Comparison of ENCODE assay signal across 8 cellular contexts in the genomic region with DNA sequence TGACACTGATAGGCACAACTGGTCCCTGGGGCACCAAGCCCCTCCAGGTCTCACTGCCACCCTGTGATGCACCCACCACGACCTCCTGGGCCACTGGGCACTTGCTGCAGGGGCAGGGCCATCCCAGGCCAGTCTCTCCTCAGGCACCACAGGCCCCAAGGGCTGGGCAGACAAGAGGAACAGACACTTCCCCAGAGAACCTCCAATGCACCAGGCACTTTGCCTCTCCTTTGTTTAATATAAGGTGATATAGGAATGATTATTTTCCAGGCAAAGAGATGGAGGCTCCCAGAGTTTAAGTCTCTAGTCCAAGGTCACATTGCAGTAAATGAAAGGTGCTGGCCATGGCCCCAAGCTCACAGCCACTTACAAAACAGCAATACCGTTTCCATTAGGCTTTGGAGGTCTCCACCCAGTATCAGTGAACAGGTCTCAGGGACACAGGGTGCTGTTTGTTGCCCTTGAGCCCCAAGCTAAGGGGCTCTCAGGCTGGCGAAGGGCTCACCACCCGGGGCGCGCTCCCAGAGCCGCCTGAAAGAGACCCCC. TPM values are rescaled to one million over a fixed set of nuclear protein-coding genes. Genes with fewer than 3 reads are reported as not detected.
DNase-seq lines count a peak whose midpoint lies in the region; ATAC-seq, FAIRE-seq and TF ChIP-seq lines count a peak whose summit lies in the region.

No MANE protein-coding gene starts in this region.

- peak overlapping the region; percentile 96 to 97 for H2BK12ac ChIP-seq in mesenchymal stem cell (ENCODE audit: low read length in 2 of 2)

- WGBS in GM12878 (ENCODE audit: insufficient coverage, insufficient replicate concordance, low lambda C conversion rate, missing lambda C conversion rate), result 0% methylated on average over 7 of the region's 7 CpGs
- 55% methylated on average over 7 of the region's 7 CpGs for WGBS in mesenchymal stem cell

- no peak for TF ChIP-seq RAD21 in GM12878 (IDR thresholded peaks at IDR 0.05; ENCODE audit: insufficient read depth, low read depth, low read length)

- TSS peak; percentile 11 for BruUV-seq in GM12878 (replicated peaks; lab: Mats Ljungman, UMichigan)

- peaks cover 0 to 8% of the 10 kb centered on the region in 2 experiments; a peak in 2 of 4 replicates for H3K36me3 ChIP-seq in GM12878 (ENCODE audit: control insufficient read depth in 2 of 2, insufficient read depth in 2 of 2, low read length in 1 of 2)
- H3K36me3 ChIP-seq in mesenchymal stem cell (ENCODE audit: control insufficient read depth in 1 of 2, insufficient read depth in 2 of 2, low read depth in 1 of 2, low read length in 2 of 2), result peaks cover 41 to 52% of the 10 kb centered on the region in 2 experiments

- H3K27ac ChIP-seq in GM12878 (ENCODE audit: control insufficient read depth, insufficient read depth) (peak overlapping the region; percentile 80), mesenchymal stem cell (ENCODE audit: low read length, poor library complexity, severe bottlenecking) (no peak overlapping the region)

- H2BK15ac ChIP-seq in mesenchymal stem cell (ENCODE audit: low read depth, poor library complexity, severe bottlenecking), result peak overlapping the region; percentile 84

- in situ Hi-C loops in GM12878 (cut with MboI), result loop anchor here (25.0 kb wide), 1 partner anchor 1812 kb away; no protein-coding TSS in a partner anchor

- H3K9me3 ChIP-seq in GM12878 (replicated peaks; ENCODE audit: control insufficient read depth, insufficient read depth, low read length) (no peaks in the 10 kb centered on the region), mesenchymal stem cell (ENCODE audit: control insufficient read depth, low read length) (no peaks in the 10 kb centered on the region)

- POLR2A ChIA-PET in GM12878 (lab: Charles Lee), result interaction anchor here (1.1 to 2.1 kb wide), 8 partner anchors 8 to 45 kb away, joined by 3 to 17 read pairs (median 6); no protein-coding TSS in a partner anchor

- peaks cover 11% of the 10 kb centered on the region for H3K79me2 ChIP-seq in GM12878 (ENCODE audit: control insufficient read depth, insufficient read depth, low read length)

- peak overlapping the region; percentile 93 for H2BK120ac ChIP-seq in mesenchymal stem cell (ENCODE audit: low read depth, low read length)

- SMC1A ChIA-PET in GM12878 (lab: Charles Lee; ENCODE audit: uncharacterized antibody, unreplicated experiment), result interaction anchor here (1.8 to 2.5 kb wide), 6 partner anchors 10 to 42 kb away, joined by 6 to 36 read pairs (median 19); no protein-coding TSS in a partner anchor

- TF ChIP-seq EP300 in GM12878 (IDR thresholded peaks at IDR 0.05; ENCODE audit: borderline replicate concordance in 1 of 2, control insufficient read depth in 1 of 2, low read depth in 2 of 2, low read length in 2 of 2), result no peak

- H3K4ac ChIP-seq in mesenchymal stem cell (ENCODE audit: low read depth in 1 of 2, low read length in 2 of 2), result peak overlapping the region; percentile 93

- CTCF ChIA-PET in GM12878 (lab: Yijun Ruan, JAX), result interaction anchor here (0.5 to 10.1 kb wide), 6 partner anchors 8 to 42 kb away, joined by 3 to 181 read pairs (median 14); no protein-coding TSS in a partner anchor

- H2BK5ac ChIP-seq in mesenchymal stem cell (ENCODE audit: low read depth, low read length, poor library complexity, severe bottlenecking), result no peak overlapping the region

- peak overlapping the region; percentile 97 for H4K91ac ChIP-seq in mesenchymal stem cell (ENCODE audit: low read length)

- H3K79me1 ChIP-seq in mesenchymal stem cell (replicated peaks; ENCODE audit: low read length, poor library complexity, severe bottlenecking), result peaks cover 14% of the 10 kb centered on the region

- peak overlapping the region; percentile 95 for H2AK5ac ChIP-seq in mesenchymal stem cell (ENCODE audit: low read length, severe bottlenecking)

- H3K4me3 ChIP-seq in GM12878 (peak overlapping the region; percentile 67; the same call in 1 of the 2 replicates), mesenchymal stem cell (ENCODE audit: insufficient read depth in 1 of 2, low read depth in 1 of 2, low read length in 2 of 2) (peak overlapping the region; percentile 10 to 76)

- intact Hi-C loops in Right ventricle myocardium superior (cut with DNase I) (loop anchor here (5.0 kb wide), 1 partner anchor 42 kb away; no protein-coding TSS in a partner anchor), left cardiac atrium (cut with DNase I) (loop anchor here (1.0 to 10.0 kb wide), 3 partner anchors 42 to 99 kb away; no protein-coding TSS in a partner anchor), GM12878 (cut with micrococcal nuclease; ENCODE audit: unreplicated experiment) (loop anchor here (2.0 kb wide), 1 partner anchor 15 kb away; a partner anchor contains a TSS)

- H4K8ac ChIP-seq in mesenchymal stem cell (ENCODE audit: low read length), result peak overlapping the region; percentile 99

- peak overlapping the region in 1 of 2 experiments; percentile 11 for H3K23ac ChIP-seq in mesenchymal stem cell (ENCODE audit: low read length in 2 of 2)

- H3K27me3 ChIP-seq in GM12878 (replicated peaks in 1 of 2; ENCODE audit: control insufficient read depth in 2 of 2, insufficient read depth in 2 of 2, low read length in 1 of 2) (no peaks in the 10 kb centered on the region), mesenchymal stem cell (ENCODE audit: control insufficient read depth in 1 of 2, insufficient read depth in 1 of 2, low read length in 2 of 2) (no peaks in the 10 kb centered on the region)

- peak; percentile 3 for ATAC-seq in Right ventricle myocardium superior (ENCODE audit: poor library complexity)
- ATAC-seq in left cardiac atrium, result no peak
- peak; percentile 34 for ATAC-seq in GM12878
- no peak for ATAC-seq in GM18868 (IDR thresholded peaks at IDR 0.05; ENCODE audit: unreplicated experiment)

- H3K4me2 ChIP-seq in GM12878 (ENCODE audit: control insufficient read depth, insufficient read depth), result peak overlapping the region; percentile 82
- H3K4me2 ChIP-seq in mesenchymal stem cell (ENCODE audit: low read length, poor library complexity, severe bottlenecking), result no peak overlapping the region

- no peak for TF ChIP-seq POLR2A in GM12878 (IDR thresholded peaks at IDR 0.05; ENCODE audit: low read depth, low read length)

- TF ChIP-seq CTCF in GM12878 (IDR thresholded peaks at IDR 0.05 in 2 of 3, conservative IDR thresholded peaks at IDR 0.05 in 1 of 3; ENCODE audit: control insufficient read depth in 2 of 3, extremely low read depth in 1 of 3, insufficient read depth in 1 of 3, low read depth in 3 of 3, low read length in 3 of 3), result no peak

- H3K14ac ChIP-seq in mesenchymal stem cell (ENCODE audit: low read length in 2 of 2), result peak overlapping the region in 1 of 2 experiments; percentile 15

- H4K20me1 ChIP-seq in GM12878 (ENCODE audit: control insufficient read depth, insufficient read depth), result no peaks in the 10 kb centered on the region

- DNase-seq in Right ventricle myocardium superior (no peak), left cardiac atrium (no peak), GM12878 (ENCODE audit: low read depth, low spot score) (no peak), mesenchymal stem cell (no peak), NCI-H510A (lab: John Stamatoyannopoulos, UW) (no peak), NCI-H2227 treated with DMSO at 0.1 percent for 48 hours (lab: John Stamatoyannopoulos, UW) (no peak), NCI-H187 treated with DMSO at 0.1 percent for 48 hours (lab: John Stamatoyannopoulos, UW) (no peak)

- H3K4me1 ChIP-seq in GM12878 (ENCODE audit: control insufficient read depth, insufficient read depth, low read length), result peaks cover 44% of the 10 kb centered on the region
- peaks cover 42% of the 10 kb centered on the region for H3K4me1 ChIP-seq in mesenchymal stem cell (ENCODE audit: control insufficient read depth, insufficient read depth, low read depth, low read length)

- H2AFZ ChIP-seq in GM12878 (ENCODE audit: control insufficient read depth, low read depth, low read length), result peak overlapping the region; percentile 66
- H2AFZ ChIP-seq in mesenchymal stem cell (ENCODE audit: low read depth, low read length), result peak overlapping the region; percentile 65

- no peak for FAIRE-seq in GM12878 (lab: Jason Lieb, UNC)

- peak overlapping the region; percentile 65 for H3K9ac ChIP-seq in GM12878 (ENCODE audit: control insufficient read depth, insufficient read depth, low read length)
- peak overlapping the region; percentile 89 for H3K9ac ChIP-seq in mesenchymal stem cell (ENCODE audit: low read length)

- peak overlapping the region; percentile 96 to 98 for H3K18ac ChIP-seq in mesenchymal stem cell (ENCODE audit: low read depth in 1 of 2, low read length in 2 of 2)

- RAD21 ChIA-PET in GM12878 (lab: Charles Lee; ENCODE audit: unreplicated experiment), result interaction anchor here (1.4 to 2.7 kb wide), 4 partner anchors 11 to 49 kb away, joined by 5 to 54 read pairs (median 35); no protein-coding TSS in a partner anchor

RNA-seq across cellular contexts. Expression of a gene that starts 4.5 kb away (rescaled TPM):
- total RNA-seq in Right ventricle myocardium superior (35.1 TPM), left cardiac atrium (10 to 100 TPM; 36.7 to 49.2 TPM), GM12878 (2014; rRNA removed) (7.8 and 8.4 TPM in 2 replicates), GM12878 (2014; rRNA removed; fragmentation: Illumina TruSeq; extraction: Trizol) (5.6 and 5.7 TPM in 2 replicates), GM12878 (2021) (8.6 and 8.9 TPM in 2 replicates)
- total RNA-seq in GM12878 (2013; cell fraction: nucleolus; rRNA removed), result 23.8 and 31.1 TPM in 2 replicates
- 1.2 TPM for polyA plus RNA-seq in GM12878 (2011; ENCODE audit: low read depth)
- polyA plus RNA-seq in GM12878 (2011; rRNA removed) (2.4 and 4.5 TPM in 2 replicates), GM12878 (2014; fragmentation: Illumina TruSeq; extraction: Trizol) (3.8 and 6.1 TPM in 2 replicates), GM12878 (2014; fragmentation: Nextera tagmentation; extraction: Ambion mirVana) (1 to 10 TPM; 1.7 to 1.8 TPM), GM12878 (2014; rRNA removed) (8.5 TPM in 2 replicates), GM12878 (2016; fragmentation: Nextera tagmentation; extraction: Ambion mirVana) (10 to 100 TPM; 11.0 to 12.1 TPM)
- 5.2 and 6.2 TPM in 2 replicates for polyA plus RNA-seq in GM12878 (2011; cell fraction: cytosol; rRNA removed)
- polyA plus RNA-seq in GM12878 (2011; cell fraction: nucleus; rRNA removed), result 3.0 and 3.7 TPM in 2 replicates
- polyA plus RNA-seq in GM12878 (2012), result 2.1 and 4.4 TPM in 2 replicates
- 6.1 and 8.3 TPM in 2 replicates for polyA minus RNA-seq in GM12878 (2011; rRNA and poly(A)+ RNA removed)
- polyA minus RNA-seq in GM12878 (2011; cell fraction: cytosol; rRNA and poly(A)+ RNA removed), result 2.6 and 3.1 TPM in 2 replicates
- polyA minus RNA-seq in GM12878 (2011; cell fraction: nucleus; rRNA and poly(A)+ RNA removed), result 8.7 and 10.1 TPM in 2 replicates
- polyA plus RNA-seq in mesenchymal stem cell (2013, experiment 1 of 2), result 10.5 TPM
- polyA plus RNA-seq in mesenchymal stem cell (2013, experiment 2 of 2), result 10.5 TPM

RNA-seq across cellular contexts. Expression of a gene that starts 14.6 kb away (rescaled TPM):
- 87.5 TPM for total RNA-seq in Right ventricle myocardium superior
- total RNA-seq in left cardiac atrium, result 10 to 100 TPM; 48.9 to 71.5 TPM
- total RNA-seq in GM12878 (2013; cell fraction: nucleolus; rRNA removed), result 175 and 194 TPM in 2 replicates
- 15.6 and 16.5 TPM in 2 replicates for total RNA-seq in GM12878 (2014; rRNA removed)
- 10.9 and 11.9 TPM in 2 replicates for total RNA-seq in GM12878 (2014; rRNA removed; fragmentation: Illumina TruSeq; extraction: Trizol)
- 20.0 and 21.1 TPM in 2 replicates for total RNA-seq in GM12878 (2021)
- polyA plus RNA-seq in GM12878 (2011; ENCODE audit: low read depth), result 9.8 TPM
- 50.8 and 71.1 TPM in 2 replicates for polyA plus RNA-seq in GM12878 (2011; rRNA removed)
- 55.8 and 83.7 TPM in 2 replicates for polyA plus RNA-seq in GM12878 (2011; cell fraction: cytosol; rRNA removed)
- polyA plus RNA-seq in GM12878 (2011; cell fraction: nucleus; rRNA removed), result 307 and 389 TPM in 2 replicates
- polyA plus RNA-seq in GM12878 (2012), result 16.9 and 18.3 TPM in 2 replicates
- polyA plus RNA-seq in GM12878 (2014; fragmentation: Illumina TruSeq; extraction: Trizol), result 6.3 and 10.7 TPM in 2 replicates
- polyA plus RNA-seq in GM12878 (2014; fragmentation: Nextera tagmentation; extraction: Ambion mirVana), result 1 to 10 TPM; 3.7 to 4.0 TPM
- polyA plus RNA-seq in GM12878 (2014; rRNA removed), result 17.1 and 19.4 TPM in 2 replicates
- polyA plus RNA-seq in GM12878 (2016; fragmentation: Nextera tagmentation; extraction: Ambion mirVana), result 10 to 100 TPM; 17.1 to 19.1 TPM
- polyA minus RNA-seq in GM12878 (2011; rRNA and poly(A)+ RNA removed), result 45.6 and 75.7 TPM in 2 replicates
- polyA minus RNA-seq in GM12878 (2011; cell fraction: cytosol; rRNA and poly(A)+ RNA removed), result 17.1 and 19.4 TPM in 2 replicates
- polyA minus RNA-seq in GM12878 (2011; cell fraction: nucleus; rRNA and poly(A)+ RNA removed), result 66.4 and 98.8 TPM in 2 replicates
- 30.8 TPM for polyA plus RNA-seq in mesenchymal stem cell (2013, experiment 1 of 2)
- polyA plus RNA-seq in mesenchymal stem cell (2013, experiment 2 of 2), result 30.3 TPM

RNA-seq across cellular contexts. Expression of a gene that starts 26.6 kb away (rescaled TPM):
- total RNA-seq in Right ventricle myocardium superior, result 11.4 TPM
- total RNA-seq in left cardiac atrium, result 10 to 100 TPM; 18.9 to 21.1 TPM
- total RNA-seq in GM12878 (2013; cell fraction: nucleolus; rRNA removed), result 15.8 and 16.7 TPM in 2 replicates
- total RNA-seq in GM12878 (2014; rRNA removed), result 31.1 and 42.1 TPM in 2 replicates
- 44.2 and 44.5 TPM in 2 replicates for total RNA-seq in GM12878 (2014; rRNA removed; fragmentation: Illumina TruSeq; extraction: Trizol)
- 31.1 and 34.7 TPM in 2 replicates for total RNA-seq in GM12878 (2021)
- polyA plus RNA-seq in GM12878 (2011; ENCODE audit: low read depth), result 20.2 TPM
- 33.1 and 49.3 TPM in 2 replicates for polyA plus RNA-seq in GM12878 (2011; rRNA removed)
- 10.8 and 12.9 TPM in 2 replicates for polyA plus RNA-seq in GM12878 (2011; cell fraction: cytosol; rRNA removed)
- 11.1 and 11.3 TPM in 2 replicates for polyA plus RNA-seq in GM12878 (2011; cell fraction: nucleus; rRNA removed)
- 21.5 and 21.7 TPM in 2 replicates for polyA plus RNA-seq in GM12878 (2012)
- polyA plus RNA-seq in GM12878 (2014; fragmentation: Illumina TruSeq; extraction: Trizol), result 43.4 and 59.1 TPM in 2 replicates
- 10 to 100 TPM; 47.4 to 74.4 TPM for polyA plus RNA-seq in GM12878 (2014; fragmentation: Nextera tagmentation; extraction: Ambion mirVana)
- polyA plus RNA-seq in GM12878 (2014; rRNA removed), result 26.7 and 32.3 TPM in 2 replicates
- 10 to 100 TPM; 47.2 to 48.4 TPM for polyA plus RNA-seq in GM12878 (2016; fragmentation: Nextera tagmentation; extraction: Ambion mirVana)
- 8.3 and 8.7 TPM in 2 replicates for polyA minus RNA-seq in GM12878 (2011; rRNA and poly(A)+ RNA removed)
- 4.4 and 5.1 TPM in 2 replicates for polyA minus RNA-seq in GM12878 (2011; cell fraction: cytosol; rRNA and poly(A)+ RNA removed)
- 5.2 and 6.5 TPM in 2 replicates for polyA minus RNA-seq in GM12878 (2011; cell fraction: nucleus; rRNA and poly(A)+ RNA removed)
- polyA plus RNA-seq in mesenchymal stem cell (2013, experiment 1 of 2), result 13.5 TPM
- polyA plus RNA-seq in mesenchymal stem cell (2013, experiment 2 of 2), result 14.1 TPM

Comparison
In these comparisons a context has a peak if more than half of its experiments do, and no peak if none do; other contexts are left out.
1. ATAC-seq: peak in Right ventricle myocardium superior (single experiment) and GM12878 (single experiment); none in left cardiac atrium (0 of 2) and GM18868 (single experiment).